In the genomic region with DNA sequence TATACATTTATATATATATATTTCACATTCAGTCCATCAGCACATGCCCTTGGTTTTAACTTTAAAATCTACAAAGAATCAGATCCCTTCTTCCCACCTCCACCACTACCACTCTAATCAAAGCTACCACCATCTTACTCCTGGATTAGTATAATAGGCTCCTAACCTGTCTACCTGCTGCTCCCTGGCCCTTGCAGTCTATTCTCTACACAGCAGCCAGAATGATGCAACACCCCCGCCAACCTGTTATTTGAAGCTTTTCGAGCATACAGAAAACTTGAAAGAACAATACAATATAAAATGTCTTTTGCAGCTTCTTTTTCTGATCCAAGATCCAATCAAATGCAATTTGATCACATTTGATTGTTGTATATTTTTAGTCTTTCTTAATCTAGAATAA, we compare ENCODE assay signal across 29 cellular contexts.
"Had no signal": no experiment of that assay in that cellular context is flagged by ENCODE, and none has a peak within 500 bp of the region (broad histone marks: within the 10 kb centered on the region; RNA-seq: fewer than 3 reads in every experiment).

No MANE protein-coding gene starts in this region.

- H3K4me3 Mint-ChIP-seq: activated CD4-positive, alpha-beta memory T cell treated with anti-CD3 and anti-CD28 coated beads for 36 hours; activated CD4-positive, alpha-beta T cell treated with anti-CD3 and anti-CD28 coated beads, Interleukin-2, amount 10 ng/mL, durations not matched to agents 24 days and 14 days; activated naive CD4-positive, alpha-beta T cell treated with anti-CD3 and anti-CD28 coated beads, Interleukin-2, amount 10 ng/mL, durations not matched to agents 7 days and 5 days; activated naive CD8-positive, alpha-beta T cell treated with anti-CD3 and anti-CD28 coated beads, Interleukin-2, amount 10 ng/mL, durations not matched to agents 7 days and 5 days; activated T-cell treated with anti-CD3 and anti-CD28 coated beads, Interleukin-2, amount 50 U/mL, for 24 hours; mesothelial cell of epicardium; naive B cell; nephron progenitor cell; stimulated activated naive B cell treated with anti-CD40 and anti-IgM and Interleukin-4, amounts not matched to agents 10 μg/mL and 1 μg/mL and 100 μg/mL, for 72 hours had no signal

- H3K27ac Mint-ChIP-seq: activated CD4-positive, alpha-beta memory T cell treated with anti-CD3 and anti-CD28 coated beads for 36 hours; activated CD4-positive, alpha-beta T cell treated with anti-CD3 and anti-CD28 coated beads, Interleukin-2, amount 10 ng/mL, durations not matched to agents 24 days and 14 days; activated naive CD4-positive, alpha-beta T cell treated with anti-CD3 and anti-CD28 coated beads, Interleukin-2, amount 10 ng/mL, durations not matched to agents 7 days and 5 days; activated naive CD8-positive, alpha-beta T cell treated with anti-CD3 and anti-CD28 coated beads, Interleukin-2, amount 10 ng/mL, durations not matched to agents 7 days and 5 days; activated T-cell treated with anti-CD3 and anti-CD28 coated beads, Interleukin-2, amount 50 U/mL, for 24 hours; mesothelial cell of epicardium; naive B cell; nephron progenitor cell; stimulated activated naive B cell treated with anti-CD40 and anti-IgM and Interleukin-4, amounts not matched to agents 10 μg/mL and 1 μg/mL and 100 μg/mL, for 72 hours had no signal

- H3K36me3 Mint-ChIP-seq: activated CD4-positive, alpha-beta memory T cell treated with anti-CD3 and anti-CD28 coated beads for 36 hours; activated naive CD4-positive, alpha-beta T cell treated with anti-CD3 and anti-CD28 coated beads, Interleukin-2, amount 10 ng/mL, durations not matched to agents 7 days and 5 days; activated naive CD8-positive, alpha-beta T cell treated with anti-CD3 and anti-CD28 coated beads, Interleukin-2, amount 10 ng/mL, durations not matched to agents 7 days and 5 days; mesothelial cell of epicardium; naive B cell; stimulated activated naive B cell treated with anti-CD40 and anti-IgM and Interleukin-4, amounts not matched to agents 10 μg/mL and 1 μg/mL and 100 μg/mL, for 72 hours had no signal

- H3K27ac ChIP-seq: neutrophil, pancreas, prostate gland, sigmoid colon, stomach, thyroid gland, upper lobe of left lung, vagina had no signal

- H3K9me3 ChIP-seq: neutrophil, pancreas, prostate gland, sigmoid colon, stomach, thyroid gland, upper lobe of left lung, vagina had no signal

- ATAC-seq: left cardiac atrium; left ventricle myocardium superior; pancreas; stimulated activated naive B cell treated with anti-CD40 and anti-IgM and Interleukin-4, amounts not matched to agents 10 μg/mL and 1 μg/mL and 100 μg/mL, for 72 hours had no signal

- H3K9me3 Mint-ChIP-seq: activated naive CD4-positive, alpha-beta T cell treated with anti-CD3 and anti-CD28 coated beads, Interleukin-2, amount 10 ng/mL, durations not matched to agents 7 days and 5 days; activated T-cell treated with anti-CD3 and anti-CD28 coated beads, Interleukin-2, amount 50 U/mL, for 24 hours; mesothelial cell of epicardium; naive B cell; stimulated activated naive B cell treated with anti-CD40 and anti-IgM and Interleukin-4, amounts not matched to agents 10 μg/mL and 1 μg/mL and 100 μg/mL, for 72 hours had no signal

- DNase-seq: activated CD4-positive, alpha-beta memory T cell treated with anti-CD3 and anti-CD28 coated beads for 36 hours; activated CD4-positive, alpha-beta T cell treated with anti-CD3 and anti-CD28 coated beads, Interleukin-2, amount 10 ng/mL, durations not matched to agents 24 days and 14 days; activated CD4-positive, CD25-positive, alpha-beta regulatory T cell treated with anti-CD3 and anti-CD28 coated beads, Interleukin-2, amount 50 U/mL, for 72 hours; activated CD8-positive, alpha-beta memory T cell treated with anti-CD3 and anti-CD28 coated beads, Interleukin-2, amount 50 U/mL, for 48 hours; activated gamma-delta T cell; activated naive CD4-positive, alpha-beta T cell treated with anti-CD3 and anti-CD28 coated beads, Interleukin-2, amount 10 ng/mL, durations not matched to agents 7 days and 5 days; activated naive CD8-positive, alpha-beta T cell treated with anti-CD3 and anti-CD28 coated beads, Interleukin-2, amount 10 ng/mL, durations not matched to agents 7 days and 5 days; activated T-cell treated with anti-CD3 and anti-CD28 coated beads, Interleukin-2, amount 50 U/mL, for 24 hours; dermis blood vessel endothelial cell; effector CD4-positive, alpha-beta T cell; glutamatergic neuron; left cardiac atrium; left ventricle myocardium superior; naive B cell; nephron progenitor cell; pancreas; retina; sigmoid colon; small intestine; stimulated activated CD4-positive, alpha-beta T cell treated with anti-CD3 and anti-CD28 coated beads, Interleukin-1b, Interleukin-23, amount 100 ng/mL, for 48 hours; stimulated activated naive B cell treated with anti-CD40 and anti-IgM and Interleukin-4, amounts not matched to agents 10 μg/mL and 1 μg/mL and 100 μg/mL, for 72 hours; stomach; T1000; thyroid gland; upper lobe of left lung had no signal

- H3K27me3 ChIP-seq: pancreas, sigmoid colon, stomach, thyroid gland, upper lobe of left lung, vagina had no signal

- H3K4me1 Mint-ChIP-seq: activated naive CD4-positive, alpha-beta T cell treated with anti-CD3 and anti-CD28 coated beads, Interleukin-2, amount 10 ng/mL, durations not matched to agents 7 days and 5 days; naive B cell had no signal

- H3K27me3 Mint-ChIP-seq: activated naive CD4-positive, alpha-beta T cell treated with anti-CD3 and anti-CD28 coated beads, Interleukin-2, amount 10 ng/mL, durations not matched to agents 7 days and 5 days had no signal

- H3K36me3 ChIP-seq: neutrophil, pancreas, prostate gland, sigmoid colon, stomach, thyroid gland, upper lobe of left lung, vagina had no signal

- H3K4me3 ChIP-seq: pancreas, prostate gland, sigmoid colon, stomach, thyroid gland, upper lobe of left lung, vagina had no signal
